In genomic region chr7:81062747-81063146, GRCh38 we compare ENCODE assay signal across 23 cellular contexts.
"Had no signal": no experiment of that assay in that cellular context is flagged by ENCODE, and none has a peak within 500 bp of the region (broad histone marks: within the 10 kb centered on the region; RNA-seq: fewer than 3 reads in every experiment).

No MANE protein-coding gene starts in this region.

- H3K27me3 ChIP-seq: brain microvascular endothelial cell, cardiac muscle cell, SJSA1 had no signal

- H3K9me3 ChIP-seq: SJSA1 had no signal

- H3K27ac ChIP-seq: brain microvascular endothelial cell, cardiac muscle cell, SJSA1 had no signal

- H3K4me1 ChIP-seq: SJSA1 had no signal

- H3K4me3 ChIP-seq: cardiac muscle cell, SJSA1 had no signal

- H3K36me3 ChIP-seq: brain microvascular endothelial cell, cardiac muscle cell, SJSA1 had no signal

- ATAC-seq: activated naive CD4-positive, alpha-beta T cell treated with anti-CD3 and anti-CD28 coated beads, Interleukin-2, amount 50 U/mL, for 72 hours; activated naive CD8-positive, alpha-beta T cell treated with anti-CD3 and anti-CD28 coated beads, Interleukin-2, amount 50 U/mL, for 24 hours; activated T-cell treated with anti-CD3 and anti-CD28 coated beads, Interleukin-2, amount 50 U/mL, for 4 hours; T-helper 17 cell had no signal

- DNase-seq: activated CD4-positive, alpha-beta memory T cell treated with anti-CD3 and anti-CD28 coated beads for 36 hours; activated CD4-positive, alpha-beta T cell treated with anti-CD3 and anti-CD28 coated beads, Interleukin-2, amount 10 ng/mL, durations not matched to agents 7 days and 5 days; activated CD4-positive, CD25-positive, alpha-beta regulatory T cell; activated CD8-positive, alpha-beta memory T cell treated with anti-CD3 and anti-CD28 coated beads for 24 hours; activated effector memory CD4-positive, alpha-beta T cell treated with anti-CD3 and anti-CD28 coated beads, Interleukin-2, amount 50 U/mL, for 16 hours; activated naive CD4-positive, alpha-beta T cell treated with Interleukin-2 at 50 U/mL for 16 hours; activated naive CD8-positive, alpha-beta T cell treated with anti-CD3 and anti-CD28 coated beads, Interleukin-2, amount 50 U/mL, for 24 hours; activated T-cell treated with anti-CD3 and anti-CD28 coated beads, Interleukin-2, amount 50 U/mL, for 4 hours; amygdala; brain microvascular endothelial cell; KG1; NCI-H1092 treated with DMSO at 0.1 percent for 48 hours; NCI-H1417 treated with DMSO at 0.1 percent for 48 hours; NCI-H187; NCI-H2081; NCI-H510A treated with DMSO at 0.1 percent for 48 hours; NCI-H69; SHP77; T-helper 17 cell; T-helper 9 cell had no signal
